18 cellular contexts compared by ENCODE assay signal in genomic region chr11:78806214-78807004, GRCh38.
DNase-seq lines count a peak whose midpoint lies in the region; ATAC-seq and TF ChIP-seq lines count a peak whose summit lies in the region.
"Had no signal": no experiment of that assay in that cellular context is flagged by ENCODE, and none has a peak within 500 bp of the region (broad histone marks: within the 10 kb centered on the region; RNA-seq: fewer than 3 reads in every experiment).

No MANE protein-coding gene starts in this region.

- H3K18ac ChIP-seq in IMR-90 (ENCODE audit: low read depth, low read length) = peak overlapping the region; percentile 44

- TF ChIP-seq CTCF in IMR-90 (conservative IDR thresholded peaks at IDR 0.05; ENCODE audit: low read depth, low read length) (no peak), PC-3 (conservative IDR thresholded peaks at IDR 0.05; ENCODE audit: low read depth, low read length) (no peak)

- 0 out of 2 replicates have a peak overlapping the region, but pooled peaks have one; percentile 35 for H3K27ac ChIP-seq in IMR-90 (ENCODE audit: insufficient read depth, low read length)
- peak overlapping the region; percentile 10; the same call in 1 of the 2 replicates for H3K27ac ChIP-seq in PC-3 (ENCODE audit: low read length)

- H3K4ac ChIP-seq in IMR-90 (ENCODE audit: low read depth, low read length) = peak overlapping the region; percentile 55; the same call in 1 of the 2 replicates

- in situ Hi-C loops in IMR-90 (cut with MboI; ENCODE audit: low sequenced_read_pairs) = loop anchor here (10.0 kb wide), 1 partner anchor 248 kb away; no protein-coding TSS in a partner anchor

- H2BK5ac ChIP-seq in IMR-90 (ENCODE audit: low read depth, low read length, poor library complexity, severe bottlenecking) = no peak overlapping the region

- H3K9ac ChIP-seq in IMR-90 (ENCODE audit: low read depth, low read length) (no peak overlapping the region), PC-3 (ENCODE audit: low read length) (no peak overlapping the region)

- intact Hi-C loops in IMR-90 (cut with micrococcal nuclease) = no loop called here
- intact Hi-C loops in PC-3 (cut with micrococcal nuclease) = no loop called here

- H3K9me3 ChIP-seq in IMR-90 (ENCODE audit: control insufficient read depth, insufficient read depth, low read length) (no peaks in the 10 kb centered on the region), PC-3 (ENCODE audit: low read length) (no peaks in the 10 kb centered on the region)
- H3K9me3 ChIP-seq: heart right ventricle had no signal

- H3K4me3 ChIP-seq in IMR-90 (ENCODE audit: insufficient read depth, low read depth, low read length) (no peak overlapping the region), PC-3 (ENCODE audit: low read length) (no peak overlapping the region)
- H3K4me3 ChIP-seq: GM23338, heart right ventricle had no signal

- H3K27me3 ChIP-seq in IMR-90 (ENCODE audit: control insufficient read depth, insufficient read depth, low read length) (no peaks in the 10 kb centered on the region), PC-3 (ENCODE audit: low read length) (no peaks in the 10 kb centered on the region)
- H3K27me3 ChIP-seq: heart right ventricle had no signal

- peak overlapping the region; percentile 53; the same call in 1 of the 2 replicates for H2BK20ac ChIP-seq in IMR-90 (ENCODE audit: low read depth, low read length)

- WGBS in IMR-90 (ENCODE audit: extremely low coverage in 2 of 2, insufficient read length in 1 of 2), 2 experiments = no CpG with 5 or more reads among the region's 2 CpGs

- H4K5ac ChIP-seq in IMR-90 (ENCODE audit: low read depth, low read length) = peak overlapping the region; percentile 14

- H4K20me1 ChIP-seq in IMR-90 (ENCODE audit: insufficient read depth, low read length) (0 out of 2 replicates have a peak, but pooled peaks cover 3% of the 10 kb centered on the region), PC-3 (ENCODE audit: low read length) (no peaks in the 10 kb centered on the region)

- CTCF ChIA-PET in IMR-90 (lab: Yijun Ruan, JAX) = no interaction called here
- CTCF ChIA-PET in PC-3 (lab: Charles Lee) = no interaction called here

- H3K79me1 ChIP-seq in IMR-90 (ENCODE audit: low read depth in 1 of 2, low read length in 2 of 2) = peaks cover 0 to 8% of the 10 kb centered on the region in 2 experiments; a peak in 1 of 4 replicates

- peak overlapping the region; percentile 71 for H3K14ac ChIP-seq in IMR-90 (replicated peaks; ENCODE audit: low read depth, low read length)

- H2BK15ac ChIP-seq in IMR-90 (ENCODE audit: low read depth, low read length) = peak overlapping the region; percentile 56; the same call in 1 of the 3 replicates

- peak overlapping the region; percentile 66; the same call in 1 of the 2 replicates for H2BK120ac ChIP-seq in IMR-90 (ENCODE audit: low read depth, low read length)

- H3K79me2 ChIP-seq in PC-3 (ENCODE audit: low read length) = no peaks in the 10 kb centered on the region

- BruUV-seq in IMR-90 (replicated peaks; lab: Mats Ljungman, UMichigan) (no TSS peak), PC-3 (replicated peaks; lab: Mats Ljungman, UMichigan) (no TSS peak)

- peaks cover 35% of the 10 kb centered on the region for H3K9me1 ChIP-seq in IMR-90 (ENCODE audit: insufficient read depth, low read length)

- H2AK5ac ChIP-seq in IMR-90 (ENCODE audit: low read depth, low read length) = no peak overlapping the region; the same call in 1 of the 2 replicates

- peak overlapping the region; percentile 47; the same call in 1 of the 2 replicates for H4K91ac ChIP-seq in IMR-90 (ENCODE audit: insufficient read depth, low read depth, low read length)

- no peak overlapping the region for H3K56ac ChIP-seq in IMR-90 (ENCODE audit: extremely low read depth, insufficient read depth, low read length)

- H2AFZ ChIP-seq in IMR-90 (replicated peaks; ENCODE audit: low read length, poor library complexity) (no peak overlapping the region), PC-3 (ENCODE audit: low read length) (no peak overlapping the region)
- H2AFZ ChIP-seq: GM23338 had no signal

- no peak overlapping the region for H2AK9ac ChIP-seq in IMR-90 (replicated peaks; ENCODE audit: low read depth, low read length, poor library complexity)

- no peaks in the 10 kb centered on the region for H3K9me2 ChIP-seq in PC-3 (replicated peaks; ENCODE audit: low read length)

- dilution Hi-C loops in IMR-90 (cut with HindIII; ENCODE audit: low sequenced_read_pairs, unreplicated experiment) = no loop called here

- H3K4me1 ChIP-seq in IMR-90 (ENCODE audit: control insufficient read depth, insufficient read depth, low read length) (peaks cover 34% of the 10 kb centered on the region), PC-3 (ENCODE audit: insufficient read depth, low read length) (peaks cover 44% of the 10 kb centered on the region)

- ATAC-seq in IMR-90 (ENCODE audit: low read depth) (no peak), PC-3 (no peak), GM21381 (IDR thresholded peaks at IDR 0.05; ENCODE audit: unreplicated experiment) (no peak)
- ATAC-seq: GM23338, Right ventricle myocardium inferior had no signal

- POLR2A ChIA-PET in IMR-90 (lab: Charles Lee; ENCODE audit: unreplicated experiment) = no interaction called here
- POLR2A ChIA-PET in PC-3 (lab: Charles Lee; ENCODE audit: unreplicated experiment) = no interaction called here

- H3K4me2 ChIP-seq in IMR-90 (ENCODE audit: low read depth, low read length) (no peak overlapping the region), PC-3 (ENCODE audit: low read length) (no peak overlapping the region)
- H3K4me2 ChIP-seq: GM23338 had no signal

- H3K23ac ChIP-seq in IMR-90 (ENCODE audit: low read depth, low read length) = no peak overlapping the region

- no peak for TF ChIP-seq POLR2A in IMR-90 (IDR thresholded peaks at IDR 0.05; ENCODE audit: low read depth, low read length)

- H3K36me3 ChIP-seq in IMR-90 (ENCODE audit: control insufficient read depth, insufficient read depth, low read length) (no peaks in the 10 kb centered on the region; the same call in 1 of the 2 replicates), PC-3 (ENCODE audit: low read depth, low read length) (no peaks in the 10 kb centered on the region)
- H3K36me3 ChIP-seq: heart right ventricle had no signal

- peaks cover 13% of the 10 kb centered on the region for H3F3A ChIP-seq in PC-3 (ENCODE audit: low read length, unreplicated experiment)

- no peak for TF ChIP-seq RAD21 in IMR-90 (IDR thresholded peaks at IDR 0.05; ENCODE audit: low read length)

- H4K8ac ChIP-seq in IMR-90 (ENCODE audit: low read depth in 2 of 2, low read length in 2 of 2) = no peak overlapping the region

- DNase-seq in IMR-90 (no peak), PC-3 (peak; percentile 51), fibroblast of gingiva (ENCODE audit: low read depth) (peak; percentile 45), smooth muscle cell of the brain vasculature (ENCODE audit: low read depth, low spot score) (peak; percentile 80), OCI-M2 (lab: John Stamatoyannopoulos, UW; ENCODE audit: unreplicated experiment) (no peak), NCI-H510A (lab: John Stamatoyannopoulos, UW) (no peak), iPS-NIHi7 (ENCODE audit: extremely low spot score) (no peak)
- DNase-seq: activated CD4-positive, alpha-beta T cell treated with anti-CD3 and anti-CD28 coated beads, Interleukin-2, amount 50 U/mL, for 1 hour; activated T-cell treated with anti-CD3 and anti-CD28 coated beads, Interleukin-2, amount 50 U/mL, for 1 hour; C1 segment of cervical spinal cord; DMS79; heart right ventricle; kidney glomerular epithelial cell; NCI-H1436; T-helper 9 cell had no signal

TF ChIP-seq in IMR-90, 13 proteins besides CTCF, POLR2A, EP300 and RAD21:
- no peak for TF ChIP-seq NFE2L2 (IDR thresholded peaks at IDR 0.05; ENCODE audit: low read depth, low read length)
- peak; percentile 74 for TF ChIP-seq MAFK (IDR thresholded peaks at IDR 0.05; ENCODE audit: low read depth, low read length)

Comparison
In these comparisons a context has a peak if more than half of its experiments do, and no peak if none do; other contexts are left out.
1. DNase-seq: peak in PC-3 (single experiment), fibroblast of gingiva (single experiment) and smooth muscle cell of the brain vasculature (single experiment); none in IMR-90 (single experiment), OCI-M2 (single experiment), NCI-H510A (single experiment) and iPS-NIHi7 (single experiment).